2 cellular contexts compared by ENCODE assay signal in genomic region chr1:27025718-27026117, GRCh38.
TF ChIP-seq lines count a peak whose summit lies in the region.

No MANE protein-coding gene starts in this region.

TF ChIP-seq in IMR-90, 13 proteins besides CTCF, POLR2A, EP300 and RAD21:
- TF ChIP-seq RFX5 (IDR thresholded peaks at IDR 0.05; ENCODE audit: low read depth, low read length) (no peak), ELK1 (IDR thresholded peaks at IDR 0.05; ENCODE audit: borderline replicate concordance, low read depth, low read length) (no peak), FOS (IDR thresholded peaks at IDR 0.05; ENCODE audit: low read depth, low read length) (no peak)

TF ChIP-seq in K562, 482 proteins besides CTCF, POLR2A, EP300 and RAD21:
- TF ChIP-seq HNRNPL (IDR thresholded peaks at IDR 0.05; ENCODE audit: low read depth, low read length) = no peak
- no peak for TF ChIP-seq MECOM (CRISPR knock-in tag; IDR thresholded peaks at IDR 0.05)
- peak; percentile 74 for TF ChIP-seq ZNF512 (tag; IDR thresholded peaks at IDR 0.05)
- TF ChIP-seq HEY1 (CRISPR knock-in tag; IDR thresholded peaks at IDR 0.05; ENCODE audit: borderline replicate concordance) = no peak
- no peak for TF ChIP-seq TFAM (CRISPR knock-in tag; conservative IDR thresholded peaks at IDR 0.05)
- TF ChIP-seq DACH1 (IDR thresholded peaks at IDR 0.05; ENCODE audit: partially characterized antibody) = peak; percentile 63
